ENCODE assay signal across 1 cellular context in the genomic region with DNA sequence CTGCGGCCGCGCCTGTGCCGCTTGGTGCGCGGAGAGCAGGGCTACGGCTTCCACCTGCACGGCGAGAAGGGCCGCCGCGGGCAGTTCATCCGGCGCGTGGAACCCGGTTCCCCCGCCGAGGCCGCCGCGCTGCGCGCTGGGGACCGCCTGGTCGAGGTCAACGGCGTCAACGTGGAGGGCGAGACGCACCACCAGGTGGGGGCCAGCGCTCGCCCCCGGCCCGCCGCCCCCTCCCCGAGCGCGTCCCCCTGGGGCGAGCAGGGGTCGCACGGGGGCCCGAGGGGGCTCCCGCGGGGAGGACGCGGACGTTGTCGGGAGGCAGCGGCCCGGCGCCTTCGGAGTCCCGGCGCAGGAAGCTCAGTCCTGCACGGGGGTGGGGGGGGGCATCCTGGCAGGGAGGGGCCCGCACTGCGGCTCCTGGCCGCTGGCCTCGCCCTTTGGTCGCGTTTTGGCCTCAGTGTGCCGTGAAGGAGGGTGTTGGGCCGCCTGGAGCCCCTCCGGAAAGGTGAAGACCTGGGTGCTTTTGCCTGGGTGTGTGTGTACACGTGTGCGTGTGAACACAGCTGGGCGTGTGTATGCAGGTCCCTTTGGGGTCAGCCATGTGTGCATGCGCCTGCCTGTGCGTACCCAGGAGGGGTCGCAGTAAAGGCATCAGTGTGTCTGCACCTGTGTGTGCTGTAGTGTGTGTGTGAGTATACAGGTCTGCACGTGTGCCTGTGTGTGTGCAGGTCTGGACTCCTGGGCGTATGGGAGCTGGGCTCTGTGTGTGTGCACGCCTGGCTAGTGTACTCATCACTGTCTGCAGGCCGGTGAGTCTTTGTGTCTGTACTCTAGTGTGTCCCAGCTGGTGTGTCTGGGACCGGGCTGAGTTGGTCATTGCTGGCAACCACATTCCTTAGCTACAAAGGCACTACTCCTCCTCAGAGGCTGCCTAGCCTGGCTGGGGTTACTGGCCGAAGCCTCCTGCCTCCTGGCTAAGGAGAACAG.
TF ChIP-seq lines count a peak whose summit lies in the region.

No MANE protein-coding gene starts in this region.

TF ChIP-seq in HepG2, 621 proteins besides CTCF, POLR2A, EP300 and RAD21 (continued from another document and continues in another):
- TF ChIP-seq CHCHD3 (CRISPR knock-in tag; IDR thresholded peaks at IDR 0.05) (no peak), ZNF253 (CRISPR knock-in tag; IDR thresholded peaks at IDR 0.05; ENCODE audit: borderline replicate concordance) (0 out of 2 replicates have a peak, but pooled peaks have one; percentile 50), ARNT2 (CRISPR knock-in tag; IDR thresholded peaks at IDR 0.05; ENCODE audit: low read depth) (no peak), ERF (CRISPR knock-in tag; IDR thresholded peaks at IDR 0.05) (no peak), DMAP1 (CRISPR knock-in tag; IDR thresholded peaks at IDR 0.05) (peak; percentile 40; the same call in 1 of the 2 replicates), DNMT3B (CRISPR knock-in tag; conservative IDR thresholded peaks at IDR 0.05) (no peak), ZNF383 (CRISPR knock-in tag; IDR thresholded peaks at IDR 0.05; ENCODE audit: borderline replicate concordance) (no peak), HNF4A (CRISPR knock-in tag; IDR thresholded peaks at IDR 0.05) (0 out of 2 replicates have a peak, but pooled peaks have one; percentile 8), SP5 (CRISPR knock-in tag; IDR thresholded peaks at IDR 0.05; ENCODE audit: borderline replicate concordance, low read depth) (no peak), MYNN (CRISPR knock-in tag; IDR thresholded peaks at IDR 0.05; ENCODE audit: low read depth) (no peak), YEATS4 (CRISPR knock-in tag; IDR thresholded peaks at IDR 0.05; ENCODE audit: borderline replicate concordance) (peak; percentile 27; the same call in 1 of the 2 replicates), MIER2 (CRISPR knock-in tag; IDR thresholded peaks at IDR 0.05) (no peak), ZNF678 (CRISPR knock-in tag; IDR thresholded peaks at IDR 0.05) (no peak), ZNF350 (CRISPR knock-in tag; IDR thresholded peaks at IDR 0.05; ENCODE audit: borderline replicate concordance, low read depth) (no peak), ZNF724P (CRISPR knock-in tag; IDR thresholded peaks at IDR 0.05; ENCODE audit: borderline replicate concordance) (no peak), KMT2B (CRISPR knock-in tag; IDR thresholded peaks at IDR 0.05) (no peak), ZFP36 (IDR thresholded peaks at IDR 0.05; ENCODE audit: borderline replicate concordance, low read depth, low read length, partially characterized antibody) (no peak), KDM4B (CRISPR knock-in tag; IDR thresholded peaks at IDR 0.05) (no peak), ZNF598 (CRISPR knock-in tag; IDR thresholded peaks at IDR 0.05; ENCODE audit: borderline replicate concordance) (no peak), KLF12 (CRISPR knock-in tag; IDR thresholded peaks at IDR 0.05; ENCODE audit: borderline replicate concordance) (no peak), HHEX (CRISPR knock-in tag; IDR thresholded peaks at IDR 0.05) (no peak), JUNB (CRISPR knock-in tag; IDR thresholded peaks at IDR 0.05; ENCODE audit: borderline replicate concordance) (no peak), CAMTA2 (CRISPR knock-in tag; IDR thresholded peaks at IDR 0.05; ENCODE audit: borderline replicate concordance) (no peak), RORA (CRISPR knock-in tag; IDR thresholded peaks at IDR 0.05) (no peak), ZNF589 (CRISPR knock-in tag; conservative IDR thresholded peaks at IDR 0.05) (no peak)
- TF ChIP-seq, protein P1, sequence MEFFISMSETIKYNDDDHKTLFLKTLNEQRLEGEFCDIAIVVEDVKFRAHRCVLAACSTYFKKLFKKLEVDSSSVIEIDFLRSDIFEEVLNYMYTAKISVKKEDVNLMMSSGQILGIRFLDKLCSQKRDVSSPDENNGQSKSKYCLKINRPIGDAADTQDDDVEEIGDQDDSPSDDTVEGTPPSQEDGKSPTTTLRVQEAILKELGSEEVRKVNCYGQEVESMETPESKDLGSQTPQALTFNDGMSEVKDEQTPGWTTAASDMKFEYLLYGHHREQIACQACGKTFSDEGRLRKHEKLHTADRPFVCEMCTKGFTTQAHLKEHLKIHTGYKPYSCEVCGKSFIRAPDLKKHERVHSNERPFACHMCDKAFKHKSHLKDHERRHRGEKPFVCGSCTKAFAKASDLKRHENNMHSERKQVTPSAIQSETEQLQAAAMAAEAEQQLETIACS (CRISPR knock-in tag; IDR thresholded peaks at IDR 0.05): no peak
- TF ChIP-seq, protein P2, sequence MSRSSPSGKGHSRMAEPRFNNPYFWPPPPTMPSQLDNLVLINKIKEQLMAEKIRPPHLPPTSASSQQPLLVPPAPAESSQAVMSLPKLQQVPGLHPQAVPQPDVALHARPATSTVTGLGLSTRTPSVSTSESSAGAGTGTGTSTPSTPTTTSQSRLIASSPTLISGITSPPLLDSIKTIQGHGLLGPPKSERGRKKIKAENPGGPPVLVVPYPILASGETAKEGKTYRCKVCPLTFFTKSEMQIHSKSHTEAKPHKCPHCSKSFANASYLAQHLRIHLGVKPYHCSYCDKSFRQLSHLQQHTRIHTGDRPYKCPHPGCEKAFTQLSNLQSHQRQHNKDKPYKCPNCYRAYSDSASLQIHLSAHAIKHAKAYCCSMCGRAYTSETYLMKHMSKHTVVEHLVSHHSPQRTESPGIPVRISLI (CRISPR knock-in tag; IDR thresholded peaks at IDR 0.05; ENCODE audit: borderline replicate concordance): no peak
- TF ChIP-seq, protein P3, sequence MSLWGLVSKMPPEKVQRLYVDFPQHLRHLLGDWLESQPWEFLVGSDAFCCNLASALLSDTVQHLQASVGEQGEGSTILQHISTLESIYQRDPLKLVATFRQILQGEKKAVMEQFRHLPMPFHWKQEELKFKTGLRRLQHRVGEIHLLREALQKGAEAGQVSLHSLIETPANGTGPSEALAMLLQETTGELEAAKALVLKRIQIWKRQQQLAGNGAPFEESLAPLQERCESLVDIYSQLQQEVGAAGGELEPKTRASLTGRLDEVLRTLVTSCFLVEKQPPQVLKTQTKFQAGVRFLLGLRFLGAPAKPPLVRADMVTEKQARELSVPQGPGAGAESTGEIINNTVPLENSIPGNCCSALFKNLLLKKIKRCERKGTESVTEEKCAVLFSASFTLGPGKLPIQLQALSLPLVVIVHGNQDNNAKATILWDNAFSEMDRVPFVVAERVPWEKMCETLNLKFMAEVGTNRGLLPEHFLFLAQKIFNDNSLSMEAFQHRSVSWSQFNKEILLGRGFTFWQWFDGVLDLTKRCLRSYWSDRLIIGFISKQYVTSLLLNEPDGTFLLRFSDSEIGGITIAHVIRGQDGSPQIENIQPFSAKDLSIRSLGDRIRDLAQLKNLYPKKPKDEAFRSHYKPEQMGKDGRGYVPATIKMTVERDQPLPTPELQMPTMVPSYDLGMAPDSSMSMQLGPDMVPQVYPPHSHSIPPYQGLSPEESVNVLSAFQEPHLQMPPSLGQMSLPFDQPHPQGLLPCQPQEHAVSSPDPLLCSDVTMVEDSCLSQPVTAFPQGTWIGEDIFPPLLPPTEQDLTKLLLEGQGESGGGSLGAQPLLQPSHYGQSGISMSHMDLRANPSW (CRISPR knock-in tag; IDR thresholded peaks at IDR 0.05; ENCODE audit: borderline replicate concordance): no peak
- TF ChIP-seq, protein P4, sequence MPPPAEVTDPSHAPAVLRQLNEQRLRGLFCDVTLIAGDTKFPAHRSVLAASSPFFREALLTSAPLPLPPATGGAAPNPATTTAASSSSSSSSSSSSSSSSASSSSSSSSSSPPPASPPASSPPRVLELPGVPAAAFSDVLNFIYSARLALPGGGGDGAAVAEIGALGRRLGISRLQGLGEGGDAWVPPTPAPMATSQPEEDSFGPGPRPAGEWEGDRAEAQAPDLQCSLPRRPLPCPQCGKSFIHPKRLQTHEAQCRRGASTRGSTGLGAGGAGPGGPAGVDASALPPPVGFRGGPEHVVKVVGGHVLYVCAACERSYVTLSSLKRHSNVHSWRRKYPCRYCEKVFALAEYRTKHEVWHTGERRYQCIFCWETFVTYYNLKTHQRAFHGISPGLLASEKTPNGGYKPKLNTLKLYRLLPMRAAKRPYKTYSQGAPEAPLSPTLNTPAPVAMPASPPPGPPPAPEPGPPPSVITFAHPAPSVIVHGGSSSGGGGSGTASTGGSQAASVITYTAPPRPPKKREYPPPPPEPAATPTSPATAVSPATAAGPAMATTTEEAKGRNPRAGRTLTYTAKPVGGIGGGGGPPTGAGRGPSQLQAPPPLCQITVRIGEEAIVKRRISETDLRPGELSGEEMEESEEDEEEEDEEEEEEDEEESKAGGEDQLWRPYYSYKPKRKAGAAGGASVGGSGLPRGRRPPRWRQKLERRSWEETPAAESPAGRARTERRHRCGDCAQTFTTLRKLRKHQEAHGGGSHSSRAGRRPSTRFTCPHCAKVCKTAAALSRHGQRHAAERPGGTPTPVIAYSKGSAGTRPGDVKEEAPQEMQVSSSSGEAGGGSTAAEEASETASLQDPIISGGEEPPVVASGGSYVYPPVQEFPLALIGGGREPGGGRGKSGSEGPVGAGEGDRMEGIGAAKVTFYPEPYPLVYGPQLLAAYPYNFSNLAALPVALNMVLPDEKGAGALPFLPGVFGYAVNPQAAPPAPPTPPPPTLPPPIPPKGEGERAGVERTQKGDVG (CRISPR knock-in tag; IDR thresholded peaks at IDR 0.05; ENCODE audit: borderline replicate concordance): no peak
- TF ChIP-seq, protein P5, sequence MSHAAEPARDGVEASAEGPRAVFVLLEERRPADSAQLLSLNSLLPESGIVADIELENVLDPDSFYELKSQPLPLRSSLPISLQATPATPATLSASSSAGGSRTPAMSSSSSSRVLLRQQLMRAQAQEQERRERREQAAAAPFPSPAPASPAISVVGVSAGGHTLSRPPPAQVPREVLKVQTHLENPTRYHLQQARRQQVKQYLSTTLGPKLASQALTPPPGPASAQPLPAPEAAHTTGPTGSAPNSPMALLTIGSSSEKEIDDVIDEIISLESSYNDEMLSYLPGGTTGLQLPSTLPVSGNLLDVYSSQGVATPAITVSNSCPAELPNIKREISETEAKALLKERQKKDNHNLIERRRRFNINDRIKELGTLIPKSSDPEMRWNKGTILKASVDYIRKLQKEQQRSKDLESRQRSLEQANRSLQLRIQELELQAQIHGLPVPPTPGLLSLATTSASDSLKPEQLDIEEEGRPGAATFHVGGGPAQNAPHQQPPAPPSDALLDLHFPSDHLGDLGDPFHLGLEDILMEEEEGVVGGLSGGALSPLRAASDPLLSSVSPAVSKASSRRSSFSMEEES (CRISPR knock-in tag; IDR thresholded peaks at IDR 0.05): no peak
- TF ChIP-seq, protein P6, sequence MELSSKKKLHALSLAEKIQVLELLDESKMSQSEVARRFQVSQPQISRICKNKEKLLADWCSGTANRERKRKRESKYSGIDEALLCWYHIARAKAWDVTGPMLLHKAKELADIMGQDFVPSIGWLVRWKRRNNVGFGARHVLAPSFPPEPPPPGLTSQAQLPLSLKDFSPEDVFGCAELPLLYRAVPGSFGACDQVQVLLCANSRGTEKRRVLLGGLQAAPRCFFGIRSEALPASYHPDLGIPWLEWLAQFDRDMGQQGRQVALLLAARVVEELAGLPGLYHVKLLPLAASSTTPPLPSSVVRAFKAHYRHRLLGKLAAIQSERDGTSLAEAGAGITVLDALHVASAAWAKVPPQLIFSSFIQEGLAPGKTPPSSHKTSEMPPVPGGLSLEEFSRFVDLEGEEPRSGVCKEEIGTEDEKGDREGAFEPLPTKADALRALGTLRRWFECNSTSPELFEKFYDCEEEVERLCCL (CRISPR knock-in tag; IDR thresholded peaks at IDR 0.05; ENCODE audit: borderline replicate concordance): no peak
- TF ChIP-seq, protein P7, sequence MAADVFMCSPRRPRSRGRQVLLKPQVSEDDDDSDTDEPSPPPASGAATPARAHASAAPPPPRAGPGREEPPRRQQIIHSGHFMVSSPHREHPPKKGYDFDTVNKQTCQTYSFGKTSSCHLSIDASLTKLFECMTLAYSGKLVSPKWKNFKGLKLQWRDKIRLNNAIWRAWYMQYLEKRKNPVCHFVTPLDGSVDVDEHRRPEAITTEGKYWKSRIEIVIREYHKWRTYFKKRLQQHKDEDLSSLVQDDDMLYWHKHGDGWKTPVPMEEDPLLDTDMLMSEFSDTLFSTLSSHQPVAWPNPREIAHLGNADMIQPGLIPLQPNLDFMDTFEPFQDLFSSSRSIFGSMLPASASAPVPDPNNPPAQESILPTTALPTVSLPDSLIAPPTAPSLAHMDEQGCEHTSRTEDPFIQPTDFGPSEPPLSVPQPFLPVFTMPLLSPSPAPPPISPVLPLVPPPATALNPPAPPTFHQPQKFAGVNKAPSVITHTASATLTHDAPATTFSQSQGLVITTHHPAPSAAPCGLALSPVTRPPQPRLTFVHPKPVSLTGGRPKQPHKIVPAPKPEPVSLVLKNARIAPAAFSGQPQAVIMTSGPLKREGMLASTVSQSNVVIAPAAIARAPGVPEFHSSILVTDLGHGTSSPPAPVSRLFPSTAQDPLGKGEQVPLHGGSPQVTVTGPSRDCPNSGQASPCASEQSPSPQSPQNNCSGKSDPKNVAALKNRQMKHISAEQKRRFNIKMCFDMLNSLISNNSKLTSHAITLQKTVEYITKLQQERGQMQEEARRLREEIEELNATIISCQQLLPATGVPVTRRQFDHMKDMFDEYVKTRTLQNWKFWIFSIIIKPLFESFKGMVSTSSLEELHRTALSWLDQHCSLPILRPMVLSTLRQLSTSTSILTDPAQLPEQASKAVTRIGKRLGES (CRISPR knock-in tag; IDR thresholded peaks at IDR 0.05; ENCODE audit: borderline replicate concordance): no peak
- TF ChIP-seq, protein P8, sequence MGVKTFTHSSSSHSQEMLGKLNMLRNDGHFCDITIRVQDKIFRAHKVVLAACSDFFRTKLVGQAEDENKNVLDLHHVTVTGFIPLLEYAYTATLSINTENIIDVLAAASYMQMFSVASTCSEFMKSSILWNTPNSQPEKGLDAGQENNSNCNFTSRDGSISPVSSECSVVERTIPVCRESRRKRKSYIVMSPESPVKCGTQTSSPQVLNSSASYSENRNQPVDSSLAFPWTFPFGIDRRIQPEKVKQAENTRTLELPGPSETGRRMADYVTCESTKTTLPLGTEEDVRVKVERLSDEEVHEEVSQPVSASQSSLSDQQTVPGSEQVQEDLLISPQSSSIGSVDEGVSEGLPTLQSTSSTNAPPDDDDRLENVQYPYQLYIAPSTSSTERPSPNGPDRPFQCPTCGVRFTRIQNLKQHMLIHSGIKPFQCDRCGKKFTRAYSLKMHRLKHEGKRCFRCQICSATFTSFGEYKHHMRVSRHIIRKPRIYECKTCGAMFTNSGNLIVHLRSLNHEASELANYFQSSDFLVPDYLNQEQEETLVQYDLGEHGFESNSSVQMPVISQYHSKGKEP (CRISPR knock-in tag; IDR thresholded peaks at IDR 0.05): no peak
- TF ChIP-seq, protein P9, sequence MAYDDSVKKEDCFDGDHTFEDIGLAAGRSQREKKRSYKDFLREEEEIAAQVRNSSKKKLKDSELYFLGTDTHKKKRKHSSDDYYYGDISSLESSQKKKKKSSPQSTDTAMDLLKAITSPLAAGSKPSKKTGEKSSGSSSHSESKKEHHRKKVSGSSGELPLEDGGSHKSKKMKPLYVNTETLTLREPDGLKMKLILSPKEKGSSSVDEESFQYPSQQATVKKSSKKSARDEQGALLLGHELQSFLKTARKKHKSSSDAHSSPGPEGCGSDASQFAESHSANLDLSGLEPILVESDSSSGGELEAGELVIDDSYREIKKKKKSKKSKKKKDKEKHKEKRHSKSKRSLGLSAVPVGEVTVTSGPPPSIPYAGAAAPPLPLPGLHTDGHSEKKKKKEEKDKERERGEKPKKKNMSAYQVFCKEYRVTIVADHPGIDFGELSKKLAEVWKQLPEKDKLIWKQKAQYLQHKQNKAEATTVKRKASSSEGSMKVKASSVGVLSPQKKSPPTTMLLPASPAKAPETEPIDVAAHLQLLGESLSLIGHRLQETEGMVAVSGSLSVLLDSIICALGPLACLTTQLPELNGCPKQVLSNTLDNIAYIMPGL (CRISPR knock-in tag; IDR thresholded peaks at IDR 0.05; ENCODE audit: borderline replicate concordance in 1 of 2, low read depth in 1 of 2): peak; percentile 23 to 50; a peak in 3 of 4 replicates
